ENCODE assay signal across 12 cellular contexts in genomic region chr5:140293091-140293996, GRCh38. TPM values are rescaled to one million over a fixed set of nuclear protein-coding genes. Genes with fewer than 3 reads are reported as not detected.
DNase-seq lines count a peak whose midpoint lies in the region; ATAC-seq and TF ChIP-seq lines count a peak whose summit lies in the region.
"Had no signal": no experiment of that assay in that cellular context is flagged by ENCODE, and none has a peak within 500 bp of the region (broad histone marks: within the 10 kb centered on the region; RNA-seq: fewer than 3 reads in every experiment).

No MANE protein-coding gene starts in this region.

- no peaks in the 10 kb centered on the region for H3K9me3 Mint-ChIP-seq in activated naive CD4-positive, alpha-beta T cell treated with anti-CD3 and anti-CD28 coated beads, Interleukin-2, amount 50 U/mL, for 24 hours

- no peaks in the 10 kb centered on the region for H3K9me3 ChIP-seq in BE2C

- no peaks in the 10 kb centered on the region for H3K27me3 Mint-ChIP-seq in activated naive CD4-positive, alpha-beta T cell treated with anti-CD3 and anti-CD28 coated beads, Interleukin-2, amount 50 U/mL, for 24 hours
- H3K27me3 Mint-ChIP-seq: B cell had no signal

- no peak overlapping the region for H3K4me3 ChIP-seq in urinary bladder (ENCODE audit: low read depth, low read length)
- no peak overlapping the region for H3K4me3 ChIP-seq in BE2C (ENCODE audit: low read depth, low read length)

- H3K27ac Mint-ChIP-seq in activated naive CD4-positive, alpha-beta T cell treated with anti-CD3 and anti-CD28 coated beads, Interleukin-2, amount 50 U/mL, for 24 hours = no peak overlapping the region
- H3K27ac Mint-ChIP-seq: B cell had no signal

- peak overlapping the region; percentile 52 for H3K4me3 Mint-ChIP-seq in activated naive CD4-positive, alpha-beta T cell treated with anti-CD3 and anti-CD28 coated beads, Interleukin-2, amount 50 U/mL, for 24 hours
- H3K4me3 Mint-ChIP-seq: B cell had no signal

- H3K36me3 ChIP-seq in urinary bladder (ENCODE audit: insufficient read depth) (peaks cover 1% of the 10 kb centered on the region), BE2C (no peaks in the 10 kb centered on the region; the same call in 1 of the 2 replicates)

- H3K36me3 Mint-ChIP-seq in activated naive CD4-positive, alpha-beta T cell treated with anti-CD3 and anti-CD28 coated beads, Interleukin-2, amount 50 U/mL, for 24 hours = peaks cover 15% of the 10 kb centered on the region

- H3K27ac ChIP-seq in cingulate gyrus (ENCODE audit: low read depth, low read length) (peak overlapping the region; percentile 49), urinary bladder (ENCODE audit: low read depth) (peak overlapping the region; percentile 16)

- H3K4me1 Mint-ChIP-seq in activated naive CD4-positive, alpha-beta T cell treated with anti-CD3 and anti-CD28 coated beads, Interleukin-2, amount 50 U/mL, for 24 hours = peaks cover 81% of the 10 kb centered on the region

- TF ChIP-seq CTCF in BE2C (IDR thresholded peaks at IDR 0.05; ENCODE audit: low read depth, low read length) (no peak), omental fat pad (IDR thresholded peaks at IDR 0.05) (no peak)

- 60% methylated on average over 5 of the region's 5 CpGs for WGBS in urinary bladder

- no peak for DNase-seq in activated naive CD4-positive, alpha-beta T cell treated with Interleukin-2 at 50 U/mL for 16 hours
- DNase-seq in lung microvascular endothelial cell (ENCODE audit: low read depth in 2 of 2) = peak; percentile 56 to 68
- DNase-seq in D341Med (ENCODE audit: low spot score) = no peak
- no peak for DNase-seq in BE2C
- DNase-seq in omental fat pad (ENCODE audit: low spot score) = no peak
- DNase-seq: activated effector memory CD4-positive, alpha-beta T cell treated with anti-CD3 and anti-CD28 coated beads, Interleukin-2, amount 50 U/mL, for 16 hours; GOT3; NCI-H2171 had no signal

- H3K27me3 ChIP-seq in BE2C = no peaks in the 10 kb centered on the region

- no peak for ATAC-seq in omental fat pad (ENCODE audit: low FRiP score)

- no peaks in the 10 kb centered on the region for H3K4me1 ChIP-seq in urinary bladder (ENCODE audit: insufficient read depth)
- peaks cover 16% of the 10 kb centered on the region for H3K4me1 ChIP-seq in BE2C

RNA-seq across cellular contexts. Expression of gene PFDN1, which starts 9.6 kb away (rescaled TPM):
- total RNA-seq in lung microvascular endothelial cell = 61.9 and 64.7 TPM in 2 replicates
- 40.6 TPM for total RNA-seq in urinary bladder
- polyA plus RNA-seq in urinary bladder = 86.5 TPM
- polyA plus RNA-seq in BE2C (2012; ENCODE audit: insufficient read depth, insufficient read length, low read depth) = 99.7 TPM
- 100 to 1,000 TPM in 2 of 4 donors, 10 to 100 TPM in 2; 54.1 to 110 (median 88.6) TPM for total RNA-seq in omental fat pad

RNA-seq across cellular contexts. Expression of gene HBEGF, which starts 53.1 kb away (rescaled TPM):
- 16.6 and 20.4 TPM in 2 replicates for total RNA-seq in lung microvascular endothelial cell
- 9.7 TPM for total RNA-seq in urinary bladder
- polyA plus RNA-seq in urinary bladder = 13.5 TPM
- 9.8 TPM for polyA plus RNA-seq in BE2C (2012; ENCODE audit: insufficient read depth, insufficient read length, low read depth)
- total RNA-seq in omental fat pad = 10 to 100 TPM; 32.1 to 81.8 (median 61.0) TPM

Comparison
In these comparisons a context has a peak if more than half of its experiments do, and no peak if none do; other contexts are left out.
1. DNase-seq: peak in lung microvascular endothelial cell (2 of 2); none in activated naive CD4-positive, alpha-beta T cell treated with Interleukin-2 at 50 U/mL for 16 hours (single experiment), D341Med (single experiment), BE2C (single experiment) and omental fat pad (single experiment).